ENCODE assay signal across 1 cellular context in genomic region chr17:50423553-50424159, GRCh38.
A peak's percentile ranks its signal among the peaks of the same experiment; 100 is the strongest.
TF ChIP-seq lines count a peak whose summit lies in the region.

No MANE protein-coding gene starts in this region.

TF ChIP-seq in HepG2, 621 proteins besides CTCF, POLR2A, EP300 and RAD21 (continued from another document and continues in another):
- no peak for TF ChIP-seq PLRG1 (conservative IDR thresholded peaks at IDR 0.05)
- no peak for TF ChIP-seq ETS1 (CRISPR knock-in tag; IDR thresholded peaks at IDR 0.05)
- TF ChIP-seq, protein P1, sequence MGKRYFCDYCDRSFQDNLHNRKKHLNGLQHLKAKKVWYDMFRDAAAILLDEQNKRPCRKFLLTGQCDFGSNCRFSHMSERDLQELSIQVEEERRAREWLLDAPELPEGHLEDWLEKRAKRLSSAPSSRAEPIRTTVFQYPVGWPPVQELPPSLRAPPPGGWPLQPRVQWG (CRISPR knock-in tag; IDR thresholded peaks at IDR 0.05; ENCODE audit: borderline replicate concordance, low read depth), result no peak
- TF ChIP-seq RFXANK (CRISPR knock-in tag; IDR thresholded peaks at IDR 0.05), result 0 out of 2 replicates have a peak, but pooled peaks have one; percentile 37
- TF ChIP-seq KLF11 (CRISPR knock-in tag; IDR thresholded peaks at IDR 0.05), result 0 out of 2 replicates have a peak, but pooled peaks have one; percentile 50
- TF ChIP-seq MIER2 (CRISPR knock-in tag; IDR thresholded peaks at IDR 0.05), result no peak
- TF ChIP-seq SALL2 (CRISPR knock-in tag; IDR thresholded peaks at IDR 0.05), result no peak
- TF ChIP-seq ZNF382 (CRISPR knock-in tag; IDR thresholded peaks at IDR 0.05; ENCODE audit: borderline replicate concordance), result no peak
- TF ChIP-seq ZNF101 (CRISPR knock-in tag; IDR thresholded peaks at IDR 0.05; ENCODE audit: borderline replicate concordance, low read depth), result no peak
- TF ChIP-seq ESRRA (CRISPR knock-in tag; IDR thresholded peaks at IDR 0.05; ENCODE audit: low read depth), result peak; percentile 49; the same call in 1 of the 2 replicates
- TF ChIP-seq RXRB (CRISPR knock-in tag; IDR thresholded peaks at IDR 0.05; ENCODE audit: borderline replicate concordance), result peak; percentile 87
- no peak; the same call in 1 of the 2 replicates for TF ChIP-seq ZNF710 (CRISPR knock-in tag; IDR thresholded peaks at IDR 0.05; ENCODE audit: borderline replicate concordance)
- TF ChIP-seq SP4 (CRISPR knock-in tag; IDR thresholded peaks at IDR 0.05), result no peak
- TF ChIP-seq SIX1 (CRISPR knock-in tag; IDR thresholded peaks at IDR 0.05; ENCODE audit: borderline replicate concordance), result peak; percentile 62; the same call in 1 of the 2 replicates
- no peak for TF ChIP-seq ZNF768 (CRISPR knock-in tag; IDR thresholded peaks at IDR 0.05)
- TF ChIP-seq TOPORS (CRISPR knock-in tag; IDR thresholded peaks at IDR 0.05), result peak; percentile 89
- no peak for TF ChIP-seq RBM22 (optimal IDR thresholded peaks at IDR 0.05; ENCODE audit: low read length)
- TF ChIP-seq ZNF512 (CRISPR knock-in tag; IDR thresholded peaks at IDR 0.05), result no peak
- TF ChIP-seq, protein P2, sequence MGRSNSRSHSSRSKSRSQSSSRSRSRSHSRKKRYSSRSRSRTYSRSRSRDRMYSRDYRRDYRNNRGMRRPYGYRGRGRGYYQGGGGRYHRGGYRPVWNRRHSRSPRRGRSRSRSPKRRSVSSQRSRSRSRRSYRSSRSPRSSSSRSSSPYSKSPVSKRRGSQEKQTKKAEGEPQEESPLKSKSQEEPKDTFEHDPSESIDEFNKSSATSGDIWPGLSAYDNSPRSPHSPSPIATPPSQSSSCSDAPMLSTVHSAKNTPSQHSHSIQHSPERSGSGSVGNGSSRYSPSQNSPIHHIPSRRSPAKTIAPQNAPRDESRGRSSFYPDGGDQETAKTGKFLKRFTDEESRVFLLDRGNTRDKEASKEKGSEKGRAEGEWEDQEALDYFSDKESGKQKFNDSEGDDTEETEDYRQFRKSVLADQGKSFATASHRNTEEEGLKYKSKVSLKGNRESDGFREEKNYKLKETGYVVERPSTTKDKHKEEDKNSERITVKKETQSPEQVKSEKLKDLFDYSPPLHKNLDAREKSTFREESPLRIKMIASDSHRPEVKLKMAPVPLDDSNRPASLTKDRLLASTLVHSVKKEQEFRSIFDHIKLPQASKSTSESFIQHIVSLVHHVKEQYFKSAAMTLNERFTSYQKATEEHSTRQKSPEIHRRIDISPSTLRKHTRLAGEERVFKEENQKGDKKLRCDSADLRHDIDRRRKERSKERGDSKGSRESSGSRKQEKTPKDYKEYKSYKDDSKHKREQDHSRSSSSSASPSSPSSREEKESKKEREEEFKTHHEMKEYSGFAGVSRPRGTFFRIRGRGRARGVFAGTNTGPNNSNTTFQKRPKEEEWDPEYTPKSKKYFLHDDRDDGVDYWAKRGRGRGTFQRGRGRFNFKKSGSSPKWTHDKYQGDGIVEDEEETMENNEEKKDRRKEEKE (IDR thresholded peaks at IDR 0.05), result no peak
- no peak for TF ChIP-seq NR3C1 (CRISPR knock-in tag; IDR thresholded peaks at IDR 0.05)
- TF ChIP-seq, protein P3, sequence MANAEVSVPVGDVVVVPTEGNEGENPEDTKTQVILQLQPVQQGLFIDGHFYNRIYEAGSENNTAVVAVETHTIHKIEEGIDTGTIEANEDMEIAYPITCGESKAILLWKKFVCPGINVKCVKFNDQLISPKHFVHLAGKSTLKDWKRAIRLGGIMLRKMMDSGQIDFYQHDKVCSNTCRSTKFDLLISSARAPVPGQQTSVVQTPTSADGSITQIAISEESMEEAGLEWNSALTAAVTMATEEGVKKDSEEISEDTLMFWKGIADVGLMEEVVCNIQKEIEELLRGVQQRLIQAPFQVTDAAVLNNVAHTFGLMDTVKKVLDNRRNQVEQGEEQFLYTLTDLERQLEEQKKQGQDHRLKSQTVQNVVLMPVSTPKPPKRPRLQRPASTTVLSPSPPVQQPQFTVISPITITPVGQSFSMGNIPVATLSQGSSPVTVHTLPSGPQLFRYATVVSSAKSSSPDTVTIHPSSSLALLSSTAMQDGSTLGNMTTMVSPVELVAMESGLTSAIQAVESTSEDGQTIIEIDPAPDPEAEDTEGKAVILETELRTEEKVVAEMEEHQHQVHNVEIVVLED (CRISPR knock-in tag; IDR thresholded peaks at IDR 0.05; ENCODE audit: borderline replicate concordance), result 0 out of 2 replicates have a peak, but pooled peaks have one; percentile 30
- TF ChIP-seq ZNF556 (CRISPR knock-in tag; IDR thresholded peaks at IDR 0.05; ENCODE audit: borderline replicate concordance), result peak; percentile 71; the same call in 1 of the 2 replicates
- TF ChIP-seq TARDBP (CRISPR knock-in tag; IDR thresholded peaks at IDR 0.05), result peak; percentile 82
- no peak for TF ChIP-seq ZBTB7B (CRISPR knock-in tag; IDR thresholded peaks at IDR 0.05)
- TF ChIP-seq, protein P4, sequence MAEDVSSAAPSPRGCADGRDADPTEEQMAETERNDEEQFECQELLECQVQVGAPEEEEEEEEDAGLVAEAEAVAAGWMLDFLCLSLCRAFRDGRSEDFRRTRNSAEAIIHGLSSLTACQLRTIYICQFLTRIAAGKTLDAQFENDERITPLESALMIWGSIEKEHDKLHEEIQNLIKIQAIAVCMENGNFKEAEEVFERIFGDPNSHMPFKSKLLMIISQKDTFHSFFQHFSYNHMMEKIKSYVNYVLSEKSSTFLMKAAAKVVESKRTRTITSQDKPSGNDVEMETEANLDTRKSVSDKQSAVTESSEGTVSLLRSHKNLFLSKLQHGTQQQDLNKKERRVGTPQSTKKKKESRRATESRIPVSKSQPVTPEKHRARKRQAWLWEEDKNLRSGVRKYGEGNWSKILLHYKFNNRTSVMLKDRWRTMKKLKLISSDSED (CRISPR knock-in tag; IDR thresholded peaks at IDR 0.05), result no peak
- TF ChIP-seq ZNF780A (CRISPR knock-in tag; IDR thresholded peaks at IDR 0.05), result no peak
- TF ChIP-seq ZNF777 (CRISPR knock-in tag; IDR thresholded peaks at IDR 0.05), result no peak
- TF ChIP-seq ZMAT3 (CRISPR knock-in tag; conservative IDR thresholded peaks at IDR 0.05), result no peak
- no peak for TF ChIP-seq ZHX1 (CRISPR knock-in tag; IDR thresholded peaks at IDR 0.05; ENCODE audit: low read depth)
- TF ChIP-seq, protein P5, sequence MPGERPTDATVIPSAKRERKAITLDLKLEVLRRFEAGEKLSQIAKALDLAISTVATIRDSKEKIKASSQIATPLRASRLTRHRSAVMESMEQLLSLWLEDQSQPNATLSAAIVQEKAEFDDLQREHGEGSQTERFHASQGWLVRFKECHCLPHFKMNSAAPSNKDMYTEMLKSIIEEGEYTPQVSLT (CRISPR knock-in tag; IDR thresholded peaks at IDR 0.05; ENCODE audit: borderline replicate concordance, low read depth), result no peak
- TF ChIP-seq HMGA1 (CRISPR knock-in tag; conservative IDR thresholded peaks at IDR 0.05), result no peak
- TF ChIP-seq ZBTB40 (IDR thresholded peaks at IDR 0.05), result no peak
- no peak for TF ChIP-seq ZBTB40 (CRISPR knock-in tag; IDR thresholded peaks at IDR 0.05)
- no peak for TF ChIP-seq ISX (CRISPR knock-in tag; conservative IDR thresholded peaks at IDR 0.05)
- no peak for TF ChIP-seq ZNF619 (CRISPR knock-in tag; IDR thresholded peaks at IDR 0.05)
